Comparison of ENCODE assay signal across 13 cellular contexts in genomic region chr11:12089041-12089440, GRCh38. TPM values are rescaled to one million over a fixed set of nuclear protein-coding genes. Genes with fewer than 3 reads are reported as not detected.
A peak's percentile ranks its signal among the peaks of the same experiment; 100 is the strongest.
DNase-seq lines count a peak whose midpoint lies in the region; ATAC-seq and TF ChIP-seq lines count a peak whose summit lies in the region.
"Had no signal": no experiment of that assay in that cellular context is flagged by ENCODE, and none has a peak within 500 bp of the region (broad histone marks: within the 10 kb centered on the region; RNA-seq: fewer than 3 reads in every experiment).

No MANE protein-coding gene starts in this region.

- H3K4me3 Mint-ChIP-seq in chondrocyte (ENCODE audit: unreplicated experiment) = no peak overlapping the region
- no peak overlapping the region for H3K4me3 Mint-ChIP-seq in neural crest cell

- 91 to 95% methylated on average over 4 of the region's 4 CpGs for WGBS in GM23248 (ENCODE audit: low coverage in 1 of 2, low lambda C conversion rate in 2 of 2, missing lambda C conversion rate in 2 of 2), 2 experiments

- no peak overlapping the region for H2AFZ ChIP-seq in GM23248

- H3K9me3 ChIP-seq in BLaER1 = no peaks in the 10 kb centered on the region
- H3K9me3 ChIP-seq in GM23248 (ENCODE audit: low read depth) = no peaks in the 10 kb centered on the region
- H3K9me3 ChIP-seq: vagina had no signal

- H3F3A ChIP-seq in GM23248 (ENCODE audit: insufficient read depth) = peaks cover 58% of the 10 kb centered on the region

- H3K9ac ChIP-seq in BLaER1 = no peak overlapping the region
- peak overlapping the region; percentile 97 for H3K9ac ChIP-seq in GM23248

- no peaks in the 10 kb centered on the region for H3K27me3 Mint-ChIP-seq in chondrocyte (ENCODE audit: low read depth)
- H3K27me3 Mint-ChIP-seq in neural crest cell (ENCODE audit: low read depth) = no peaks in the 10 kb centered on the region
- H3K27me3 Mint-ChIP-seq: CD4-positive, CD25-positive, alpha-beta regulatory T cell had no signal

- H4K20me1 ChIP-seq in BLaER1 (no peaks in the 10 kb centered on the region), GM23248 (ENCODE audit: insufficient read depth) (no peaks in the 10 kb centered on the region)

- H3K27ac Mint-ChIP-seq in chondrocyte (ENCODE audit: unreplicated experiment) (peak overlapping the region; percentile 37), neural crest cell (ENCODE audit: unreplicated experiment) (peak overlapping the region; percentile 54)
- H3K27ac Mint-ChIP-seq: CD4-positive, CD25-positive, alpha-beta regulatory T cell had no signal

- no peaks in the 10 kb centered on the region for H3K9me2 ChIP-seq in GM23248 (ENCODE audit: insufficient read depth)

- DNase-seq in GM23248 (no peak), chondrocyte (ENCODE audit: low spot score) (no peak), neural crest cell (ENCODE audit: low read depth, low spot score) (no peak)
- no peak for DNase-seq in activated effector memory CD4-positive, alpha-beta T cell treated with anti-CD3 and anti-CD28 coated beads, Interleukin-2, amount 50 U/mL, for 16 hours
- no peak for DNase-seq in stimulated activated CD4-positive, alpha-beta T cell treated with anti-CD3 and anti-CD28 coated beads, Interleukin-4, amount 100 ng/mL, for 24 hours
- DNase-seq in activated effector memory CD4-positive, alpha-beta T cell treated with Interleukin-2 at 50 U/mL for 16 hours = no peak
- DNase-seq: activated CD8-positive, alpha-beta memory T cell treated with anti-CD3 and anti-CD28 coated beads, Interleukin-2, amount 50 U/mL, for 48 hours; CD4-positive, CD25-positive, alpha-beta regulatory T cell; stimulated activated CD4-positive, alpha-beta T cell treated with anti-CD3 and anti-CD28 coated beads, Interleukin-2, amount 100 ng/mL, for 24 hours had no signal

- TF ChIP-seq CTCF in chondrocyte (IDR thresholded peaks at IDR 0.05) (no peak), neural crest cell (conservative IDR thresholded peaks at IDR 0.05) (no peak)

- ATAC-seq in GM18873 (IDR thresholded peaks at IDR 0.05; ENCODE audit: low FRiP score, unreplicated experiment) = no peak
- ATAC-seq: HepG2 had no signal

- H3K4me3 ChIP-seq in BLaER1 (no peak overlapping the region), GM23248 (no peak overlapping the region)
- H3K4me3 ChIP-seq: vagina had no signal

- H3K27ac ChIP-seq in BLaER1 = 0 out of 2 replicates have a peak overlapping the region, but pooled peaks have one; percentile 11
- peak overlapping the region; percentile 100 for H3K27ac ChIP-seq in GM23248

- no peaks in the 10 kb centered on the region for H3K9me3 Mint-ChIP-seq in chondrocyte (ENCODE audit: low read depth)
- H3K9me3 Mint-ChIP-seq in neural crest cell = no peaks in the 10 kb centered on the region

- no peaks in the 10 kb centered on the region for H3K79me2 ChIP-seq in GM23248 (ENCODE audit: insufficient read depth)

- no peaks in the 10 kb centered on the region for H3K36me3 Mint-ChIP-seq in chondrocyte (ENCODE audit: low read depth)
- H3K36me3 Mint-ChIP-seq in neural crest cell (ENCODE audit: low read depth) = no peaks in the 10 kb centered on the region
- H3K36me3 Mint-ChIP-seq: CD4-positive, CD25-positive, alpha-beta regulatory T cell had no signal

- no peak overlapping the region for H3K4me2 ChIP-seq in BLaER1
- H3K4me2 ChIP-seq in GM23248 (ENCODE audit: unreplicated experiment) = peak overlapping the region; percentile 56

- H3K27me3 ChIP-seq in BLaER1 = no peaks in the 10 kb centered on the region
- no peaks in the 10 kb centered on the region for H3K27me3 ChIP-seq in GM23248 (replicated peaks; ENCODE audit: insufficient read depth)
- H3K27me3 ChIP-seq: vagina had no signal

- H3K4me1 Mint-ChIP-seq in chondrocyte (ENCODE audit: low read depth) = peaks cover 83% of the 10 kb centered on the region
- peaks cover 52% of the 10 kb centered on the region for H3K4me1 Mint-ChIP-seq in neural crest cell

- H3K4me1 ChIP-seq in BLaER1 (peaks cover 71% of the 10 kb centered on the region), GM23248 (ENCODE audit: insufficient read depth) (peaks cover 53% of the 10 kb centered on the region)

- in situ Hi-C loops in GM23248 (cut with MboI) = no loop called here

- H3K36me3 ChIP-seq in BLaER1 = no peaks in the 10 kb centered on the region
- no peaks in the 10 kb centered on the region for H3K36me3 ChIP-seq in GM23248 (ENCODE audit: low read depth)
- H3K36me3 ChIP-seq: vagina had no signal

RNA-seq across cellular contexts. Expression of gene MICAL2, which starts 21.3 kb away (rescaled TPM):
- total RNA-seq in GM23248 (2014; rRNA removed; shearing (Covaris generic)) = 158 and 182 TPM in 2 replicates
- 81.6 and 83.3 TPM in 2 replicates for polyA plus RNA-seq in GM23248 (2016; fragmentation: Nextera tagmentation; extraction: Ambion mirVana)
- total RNA-seq in chondrocyte (296 to 393 TPM (median 372 TPM) in 3 replicates), neural crest cell (1.0 and 1.1 TPM in 2 replicates)

Comparison
In these comparisons a context has a peak if more than half of its experiments do, and no peak if none do; other contexts are left out.
1. RNA of gene MICAL2, which starts 21.3 kb away (total RNA-seq): 296 to 393 TPM in chondrocyte and 158 to 182 TPM in GM23248; 1.0 to 1.1 TPM in neural crest cell; every median in the first group is over 10 times any median in the second.